8 cellular contexts compared by ENCODE assay signal in the genomic region with DNA sequence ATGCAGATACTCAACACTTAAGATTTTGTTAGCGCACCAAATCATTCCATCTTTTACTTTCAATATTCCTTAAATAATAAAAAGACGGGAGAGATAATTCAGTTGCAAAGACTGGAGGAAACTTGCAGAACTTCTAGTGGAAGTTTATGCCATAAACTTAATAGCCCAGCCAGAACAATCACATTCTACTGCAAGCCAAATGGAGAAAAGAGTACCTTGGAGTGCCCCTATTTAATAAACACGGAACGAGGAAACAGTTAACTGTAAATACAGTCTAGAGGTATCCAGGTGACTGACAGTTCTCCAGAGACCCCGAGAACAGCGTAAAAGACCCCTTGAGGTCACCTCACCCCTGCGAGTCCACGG. TPM values are rescaled to one million over a fixed set of nuclear protein-coding genes. Genes with fewer than 3 reads are reported as not detected.
DNase-seq lines count a peak whose midpoint lies in the region; ATAC-seq and TF ChIP-seq lines count a peak whose summit lies in the region.

No MANE protein-coding gene starts in this region.

- intact Hi-C loops in tibial artery (cut with DNase I; ENCODE audit: low total_unique reads), result no loop called here

- peak overlapping the region; percentile 98 for H3K27ac Mint-ChIP-seq in activated T-cell treated with anti-CD3 and anti-CD28 coated beads, Interleukin-2, amount 50 U/mL, for 24 hours
- peak overlapping the region; percentile 91 for H3K27ac Mint-ChIP-seq in activated naive CD8-positive, alpha-beta T cell treated with anti-CD3 and anti-CD28 coated beads, Interleukin-2, amount 10 ng/mL, durations not matched to agents 7 days and 5 days

- ATAC-seq in HG03103 (IDR thresholded peaks at IDR 0.05; ENCODE audit: low read depth, unreplicated experiment), result peak; percentile 10
- ATAC-seq in activated naive CD8-positive, alpha-beta T cell treated with anti-CD3 and anti-CD28 coated beads, Interleukin-2, amount 10 ng/mL, durations not matched to agents 7 days and 5 days (ENCODE audit: low read depth), result no peak

- H3K4me3 Mint-ChIP-seq in activated T-cell treated with anti-CD3 and anti-CD28 coated beads, Interleukin-2, amount 50 U/mL, for 24 hours, result peak overlapping the region; percentile 93
- peak overlapping the region; percentile 83 for H3K4me3 Mint-ChIP-seq in activated naive CD8-positive, alpha-beta T cell treated with anti-CD3 and anti-CD28 coated beads, Interleukin-2, amount 10 ng/mL, durations not matched to agents 7 days and 5 days

- peak overlapping the region; percentile 99 for H3K4me3 ChIP-seq in kidney epithelial cell (ENCODE audit: low read depth, low read length)
- peak overlapping the region; percentile 82 to 94 for H3K4me3 ChIP-seq in tibial artery

- peaks cover 0 to 30% (median 15%) of the 10 kb centered on the region in 4 donors for H3K4me1 ChIP-seq in tibial artery

- POLR2A ChIA-PET in activated naive CD8-positive, alpha-beta T cell treated with anti-CD3 and anti-CD28 coated beads, Interleukin-2, amount 10 ng/mL, durations not matched to agents 7 days and 5 days (lab: Charles Lee), result no interaction called here

- TF ChIP-seq CTCF in kidney epithelial cell (IDR thresholded peaks at IDR 0.05; ENCODE audit: insufficient read depth, low read length, poor library complexity, severe bottlenecking) (no peak), tibial artery (IDR thresholded peaks at IDR 0.05) (no peak)

- peaks cover 39% of the 10 kb centered on the region for H3K4me1 Mint-ChIP-seq in activated T-cell treated with anti-CD3 and anti-CD28 coated beads, Interleukin-2, amount 50 U/mL, for 24 hours (ENCODE audit: low read depth)
- peaks cover 28% of the 10 kb centered on the region for H3K4me1 Mint-ChIP-seq in activated naive CD8-positive, alpha-beta T cell treated with anti-CD3 and anti-CD28 coated beads, Interleukin-2, amount 10 ng/mL, durations not matched to agents 7 days and 5 days

- peaks cover 45% of the 10 kb centered on the region for H3K36me3 Mint-ChIP-seq in activated T-cell treated with anti-CD3 and anti-CD28 coated beads, Interleukin-2, amount 50 U/mL, for 24 hours (ENCODE audit: low read depth)
- peaks cover 18% of the 10 kb centered on the region for H3K36me3 Mint-ChIP-seq in activated naive CD8-positive, alpha-beta T cell treated with anti-CD3 and anti-CD28 coated beads, Interleukin-2, amount 10 ng/mL, durations not matched to agents 7 days and 5 days

- H3K27ac ChIP-seq in tibial artery, result peak overlapping the region; percentile 86 to 89

- peaks cover 5% of the 10 kb centered on the region for H3K9me3 Mint-ChIP-seq in activated T-cell treated with anti-CD3 and anti-CD28 coated beads, Interleukin-2, amount 50 U/mL, for 24 hours
- H3K9me3 Mint-ChIP-seq in activated naive CD8-positive, alpha-beta T cell treated with anti-CD3 and anti-CD28 coated beads, Interleukin-2, amount 10 ng/mL, durations not matched to agents 7 days and 5 days, result peaks cover 4% of the 10 kb centered on the region

- no peak for DNase-seq in activated T-cell treated with anti-CD3 and anti-CD28 coated beads, Interleukin-2, amount 50 U/mL, for 24 hours
- DNase-seq in activated T-cell treated with anti-CD3 and anti-CD28 coated beads, Interleukin-2, amount 50 U/mL, for 1 hour, result no peak
- DNase-seq in activated naive CD8-positive, alpha-beta T cell treated with anti-CD3 and anti-CD28 coated beads, Interleukin-2, amount 10 ng/mL, durations not matched to agents 7 days and 5 days, result no peak
- DNase-seq in kidney epithelial cell (ENCODE audit: low read depth), result no peak
- no peak for DNase-seq in tibial artery
- DNase-seq in NCI-H187 treated with DMSO at 0.1 percent for 48 hours (lab: John Stamatoyannopoulos, UW), result no peak
- DNase-seq in iPS-NIHi7 (ENCODE audit: extremely low spot score), result no peak

- H3K36me3 ChIP-seq in kidney epithelial cell (ENCODE audit: control insufficient read depth, insufficient read depth, low read length) (no peaks in the 10 kb centered on the region), tibial artery (peaks cover 0 to under 1% (median 0%) of the 10 kb centered on the region in 3 donors)

- no peaks in the 10 kb centered on the region for H3K9me3 ChIP-seq in tibial artery

- no peaks in the 10 kb centered on the region for H3K27me3 ChIP-seq in kidney epithelial cell (ENCODE audit: control insufficient read depth, insufficient read depth, low read length)
- H3K27me3 ChIP-seq in tibial artery, result no peaks in the 10 kb centered on the region

- H3K27me3 Mint-ChIP-seq in activated T-cell treated with anti-CD3 and anti-CD28 coated beads, Interleukin-2, amount 50 U/mL, for 24 hours, result no peaks in the 10 kb centered on the region
- H3K27me3 Mint-ChIP-seq in activated naive CD8-positive, alpha-beta T cell treated with anti-CD3 and anti-CD28 coated beads, Interleukin-2, amount 10 ng/mL, durations not matched to agents 7 days and 5 days, result no peaks in the 10 kb centered on the region

RNA-seq across cellular contexts. Expression of gene SLC35B3, which starts 0.6 kb away (rescaled TPM):
- total RNA-seq in activated naive CD8-positive, alpha-beta T cell treated with anti-CD3 and anti-CD28 coated beads, Interleukin-2, amount 10 ng/mL, durations not matched to agents 7 days and 5 days, result 10 to 100 TPM; 11.6 to 12.7 TPM
- total RNA-seq in kidney epithelial cell, result 14.0 and 17.5 TPM in 2 replicates
